ENCODE assay signal across 22 cellular contexts in the genomic region with DNA sequence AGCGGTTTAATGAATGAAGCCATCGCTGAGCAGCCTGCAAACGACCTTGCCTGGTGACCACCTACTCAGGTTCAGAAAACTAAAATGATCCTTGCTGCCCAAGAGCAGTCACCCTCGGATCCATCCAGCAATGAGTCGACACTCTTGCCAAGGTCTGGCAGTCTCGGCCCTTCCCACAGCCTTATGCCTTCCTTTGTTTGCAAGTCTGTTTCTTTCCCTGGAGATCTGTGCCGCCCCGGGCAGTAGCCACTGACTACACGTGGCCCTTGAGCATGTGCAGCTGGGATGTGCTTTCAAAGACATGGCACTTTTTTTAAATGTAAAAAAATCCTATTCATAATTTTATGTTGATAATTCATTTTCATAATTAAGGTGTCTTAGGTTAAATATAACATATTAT. TPM values are rescaled to one million over a fixed set of nuclear protein-coding genes. Genes with fewer than 3 reads are reported as not detected.
"Had no signal": no experiment of that assay in that cellular context is flagged by ENCODE, and none has a peak within 500 bp of the region (broad histone marks: within the 10 kb centered on the region; RNA-seq: fewer than 3 reads in every experiment).

No MANE protein-coding gene starts in this region.

- H3K4me3 ChIP-seq: SJSA1 had no signal

- DNase-seq: IMR-90, Karpas-422, KG1, MM.1S, NCI-H1092 treated with DMSO at 0.1 percent for 48 hours, NCI-H1436, NCI-H187, NCI-H2029, NCI-H2081 treated with DMSO at 0.1 percent for 48 hours, NCI-H2227 treated with DMSO at 0.1 percent for 48 hours, NCI-H524, NCI-H526 treated with DMSO at 0.1 percent for 48 hours, NCI-H748 treated with DMSO at 0.1 percent for 48 hours, Right ventricle myocardium superior, RPMI8226, SIG-M5, SK-N-SH, SW 1271 had no signal

- H3K36me3 ChIP-seq: SJSA1 had no signal

- H3K4me2 ChIP-seq: SK-N-SH had no signal

- H3K4me1 ChIP-seq: SJSA1 had no signal

- H3K9me3 ChIP-seq: SJSA1, SK-N-SH had no signal

- H3K27ac ChIP-seq: SJSA1 had no signal

- H3K9ac ChIP-seq: SK-N-SH had no signal

- ATAC-seq: HepG2 had no signal

RNA-seq across cellular contexts. Expression of gene SLC35G4, which starts 37.2 kb away (rescaled TPM):
- total RNA-seq: HepG2, HT1080, IMR-90, NCI-H460, Right ventricle myocardium superior, SJSA1 had no signal
- polyA plus RNA-seq: HepG2, IMR-90, SK-N-SH had no signal
